ENCODE assay signal across 12 cellular contexts in the genomic region with DNA sequence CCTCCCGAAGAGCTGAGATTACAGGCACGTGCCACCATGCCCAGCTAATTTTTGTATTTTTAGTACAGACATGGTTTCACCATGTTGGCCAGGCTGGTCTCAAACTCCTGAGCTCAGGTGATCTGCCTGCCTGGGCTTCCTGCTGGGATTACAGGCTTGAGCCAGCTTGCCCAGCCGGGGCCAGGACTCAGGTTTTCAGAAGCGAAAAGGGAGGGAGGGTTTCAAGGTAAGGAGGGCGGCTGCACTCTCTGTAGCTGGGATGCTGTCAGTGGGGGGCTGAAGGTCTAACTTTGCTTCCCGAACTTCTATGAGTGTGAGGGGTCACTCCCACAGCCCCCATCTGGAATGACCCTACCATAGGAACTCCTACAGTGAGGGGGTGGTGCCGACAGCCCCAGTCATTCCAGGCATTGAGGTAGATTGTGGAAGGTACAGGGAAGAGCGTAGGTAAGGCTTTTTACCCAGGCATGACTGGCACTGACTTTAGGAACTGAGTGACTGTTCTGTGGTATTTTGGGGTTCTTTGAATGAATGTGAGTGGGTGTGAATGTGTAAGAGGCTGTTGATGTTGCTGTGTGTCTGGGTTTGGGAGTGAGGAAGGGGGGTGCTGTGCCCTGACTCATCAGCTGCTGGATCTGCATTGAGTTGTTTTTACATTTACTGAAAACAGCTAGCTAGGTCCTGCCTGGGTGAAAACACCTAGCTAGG. TPM values are rescaled to one million over a fixed set of nuclear protein-coding genes. Genes with fewer than 3 reads are reported as not detected.
DNase-seq lines count a peak whose midpoint lies in the region; ATAC-seq and TF ChIP-seq lines count a peak whose summit lies in the region.
"Had no signal": no experiment of that assay in that cellular context is flagged by ENCODE, and none has a peak within 500 bp of the region (broad histone marks: within the 10 kb centered on the region; RNA-seq: fewer than 3 reads in every experiment).

No MANE protein-coding gene starts in this region.

- H2BK5ac ChIP-seq in mesendoderm (ENCODE audit: low read length): no peak overlapping the region

- no CpG with 5 or more reads among the region's 8 CpGs for WGBS in mesendoderm (ENCODE audit: extremely low coverage, insufficient coverage, low lambda C conversion rate)

- H3K4me1 ChIP-seq in mesendoderm (ENCODE audit: control insufficient read depth, low read depth, low read length): peaks cover 9% of the 10 kb centered on the region
- no peaks in the 10 kb centered on the region for H3K4me1 ChIP-seq in colonic mucosa

- no peak overlapping the region for H3K23ac ChIP-seq in mesendoderm (ENCODE audit: low read length)

- H4K5ac ChIP-seq in mesendoderm (ENCODE audit: low read length): no peak overlapping the region

- no peak overlapping the region for H2BK120ac ChIP-seq in mesendoderm (ENCODE audit: low read depth, low read length)

- no peak for TF ChIP-seq CTCF in colonic mucosa (IDR thresholded peaks at IDR 0.05)

- peak; percentile 69 for DNase-seq in stimulated activated naive CD4-positive, alpha-beta T cell treated with Interleukin-2 at 50 U/mL for 16 hours (lab: John Stamatoyannopoulos, UW)
- DNase-seq in stimulated activated naive CD4-positive, alpha-beta T cell (lab: John Stamatoyannopoulos, UW): no peak
- DNase-seq in activated gamma-delta T cell treated with anti-CD3 and anti-CD28 coated beads, Interleukin-2, amount 50 U/mL, for 16 hours (ENCODE audit: low read depth): peak; percentile 28
- DNase-seq in mesendoderm (peak; percentile 52), colonic mucosa (no peak), SHP77 (lab: John Stamatoyannopoulos, UW) (no peak)
- DNase-seq: CD8-positive, alpha-beta memory T cell; effector memory CD4-positive, alpha-beta T cell; midbrain had no signal

- no peak overlapping the region for H2BK15ac ChIP-seq in mesendoderm (replicated peaks; ENCODE audit: low read depth)

- H3K4ac ChIP-seq in mesendoderm (ENCODE audit: low read depth, low read length): no peak overlapping the region

- H3K9ac ChIP-seq in mesendoderm (ENCODE audit: low read length): no peak overlapping the region
- no peak overlapping the region for H3K9ac ChIP-seq in colonic mucosa (ENCODE audit: low read depth in 2 of 2, low read length in 2 of 2)
- H3K9ac ChIP-seq: KMS-11 had no signal

- H4K8ac ChIP-seq in mesendoderm (ENCODE audit: low read depth, low read length): no peak overlapping the region

- no peak overlapping the region for H3K18ac ChIP-seq in mesendoderm (ENCODE audit: low read length)

- H3K4me3 ChIP-seq in mesendoderm (ENCODE audit: low read length) (no peak overlapping the region), colonic mucosa (no peak overlapping the region)

- no peaks in the 10 kb centered on the region for H3K9me3 ChIP-seq in colonic mucosa

- intact Hi-C loops in colonic mucosa (cut with DNase I): no loop called here

- H3K4me2 ChIP-seq in mesendoderm (ENCODE audit: low read length): no peak overlapping the region
- H3K4me2 ChIP-seq: KMS-11 had no signal

- no peaks in the 10 kb centered on the region for H3K79me2 ChIP-seq in mesendoderm (ENCODE audit: control insufficient read depth, insufficient read depth, low read length)

- H2AK5ac ChIP-seq in mesendoderm (ENCODE audit: low read length): no peak overlapping the region

- H3K79me1 ChIP-seq in mesendoderm (ENCODE audit: low read length): no peaks in the 10 kb centered on the region

- H3K27me3 ChIP-seq in mesendoderm (ENCODE audit: insufficient read depth, low read length, poor library complexity) (peaks cover 12% of the 10 kb centered on the region), colonic mucosa (peaks cover 44% of the 10 kb centered on the region)

- no peak for ATAC-seq in HG02973 (IDR thresholded peaks at IDR 0.05; ENCODE audit: unreplicated experiment)
- no peak for ATAC-seq in GM19455 (IDR thresholded peaks at IDR 0.05; ENCODE audit: unreplicated experiment)

- H3K36me3 ChIP-seq in mesendoderm (ENCODE audit: control insufficient read depth, insufficient read depth, low read length) (no peaks in the 10 kb centered on the region), colonic mucosa (no peaks in the 10 kb centered on the region)

- H3K27ac ChIP-seq in mesendoderm (ENCODE audit: low read depth, low read length) (no peak overlapping the region), colonic mucosa (no peak overlapping the region)
- H3K27ac ChIP-seq: KMS-11 had no signal

- H3K56ac ChIP-seq in mesendoderm (ENCODE audit: low read length): peak overlapping the region; percentile 54

RNA-seq across cellular contexts. Expression of gene C1QL1, which starts 3.8 kb away (rescaled TPM):
- 3.5 TPM for polyA plus RNA-seq in mesendoderm (2013, experiment 1 of 2)
- 3.5 TPM for polyA plus RNA-seq in mesendoderm (2013, experiment 2 of 2)
- 1 to 10 TPM; 1.2 to 1.9 TPM for total RNA-seq in colonic mucosa
- total RNA-seq: CD8-positive, alpha-beta memory T cell had no signal
- polyA plus RNA-seq: CD8-positive, alpha-beta memory T cell had no signal

RNA-seq across cellular contexts. Expression of gene KIF18B, which starts 24.4 kb away (rescaled TPM):
- polyA plus RNA-seq in mesendoderm (2013, experiment 1 of 2): 23.3 TPM
- polyA plus RNA-seq in mesendoderm (2013, experiment 2 of 2): 23.0 TPM
- total RNA-seq in colonic mucosa: 10 to 100 TPM in 1 of 2 donors, 1 to 10 TPM in 1; 5.7 to 45.5 TPM

RNA-seq across cellular contexts. Expression of gene GFAP, which starts 56.6 kb away (rescaled TPM):
- polyA plus RNA-seq in mesendoderm (2013, experiment 1 of 2): 0.22 TPM
- polyA plus RNA-seq in mesendoderm (2013, experiment 2 of 2): 0.27 TPM
- under 1 TPM in 1 of 2 donors, not detected in 1; 0.20 TPM for total RNA-seq in colonic mucosa
- total RNA-seq: CD8-positive, alpha-beta memory T cell had no signal
- polyA plus RNA-seq: CD8-positive, alpha-beta memory T cell had no signal

Comparison
In these comparisons a context has a peak if more than half of its experiments do, and no peak if none do; other contexts are left out.
1. DNase-seq: peak in stimulated activated naive CD4-positive, alpha-beta T cell treated with Interleukin-2 at 50 U/mL for 16 hours (single experiment), activated gamma-delta T cell treated with anti-CD3 and anti-CD28 coated beads, Interleukin-2, amount 50 U/mL, for 16 hours (single experiment) and mesendoderm (single experiment); none in stimulated activated naive CD4-positive, alpha-beta T cell (0 of 6), colonic mucosa (single experiment) and SHP77 (0 of 2).